In the genomic region with DNA sequence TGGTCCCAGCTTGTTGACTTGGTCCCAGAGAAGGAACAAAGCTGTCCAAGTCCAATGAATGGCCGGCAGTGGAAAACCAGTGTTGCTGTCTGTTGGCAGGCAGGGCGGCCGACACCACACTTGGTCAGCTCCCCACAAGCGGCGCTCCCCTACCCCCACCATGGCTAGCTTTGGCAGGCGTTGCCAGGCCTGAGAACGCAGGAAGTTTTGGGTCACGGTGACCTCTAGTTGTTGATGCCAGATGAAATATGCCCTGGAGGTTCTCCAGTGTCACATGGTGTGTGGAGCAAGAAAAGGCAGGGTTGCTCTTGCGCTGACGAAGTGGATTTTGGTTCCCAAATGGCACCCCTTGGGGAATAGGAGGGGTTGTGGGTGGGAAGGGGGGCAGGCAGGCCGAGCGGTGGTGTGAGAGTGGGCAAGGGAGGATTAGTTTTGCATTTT, we compare ENCODE assay signal across 13 cellular contexts.
DNase-seq lines count a peak whose midpoint lies in the region; ATAC-seq and TF ChIP-seq lines count a peak whose summit lies in the region.
"Had no signal": no experiment of that assay in that cellular context is flagged by ENCODE, and none has a peak within 500 bp of the region (broad histone marks: within the 10 kb centered on the region; RNA-seq: fewer than 3 reads in every experiment).

No MANE protein-coding gene starts in this region.

- H3K4me3 ChIP-seq in adipocyte (ENCODE audit: low read length) (peak overlapping the region; percentile 72), tibial artery (peak overlapping the region in 1 of 2 donors; percentile 26), PC-3 (ENCODE audit: low read length) (no peak overlapping the region)

- H3K4me1 ChIP-seq in adipocyte (ENCODE audit: control insufficient read depth, insufficient read depth, low read length), result peaks cover 59% of the 10 kb centered on the region
- peaks cover 0 to 40% (median 29%) of the 10 kb centered on the region in 4 donors for H3K4me1 ChIP-seq in tibial artery
- no peaks in the 10 kb centered on the region for H3K4me1 ChIP-seq in PC-3 (ENCODE audit: insufficient read depth, low read length)

- no TSS peak for BruUV-seq in PC-3 (replicated peaks; lab: Mats Ljungman, UMichigan)

- H3K4me2 ChIP-seq in PC-3 (ENCODE audit: low read length), result no peak overlapping the region

- H3K79me2 ChIP-seq in PC-3 (ENCODE audit: low read length), result no peaks in the 10 kb centered on the region

- H3K9ac ChIP-seq in adipocyte (ENCODE audit: low read length), result peak overlapping the region; percentile 90
- H3K9ac ChIP-seq in PC-3 (ENCODE audit: low read length), result no peak overlapping the region

- CTCF ChIA-PET in PC-3 (lab: Charles Lee), result no interaction called here

- no peaks in the 10 kb centered on the region for H3K27me3 ChIP-seq in adipocyte (replicated peaks; ENCODE audit: control insufficient read depth, insufficient read depth, low read length)
- no peaks in the 10 kb centered on the region for H3K27me3 ChIP-seq in tibial artery
- no peaks in the 10 kb centered on the region for H3K27me3 ChIP-seq in PC-3 (ENCODE audit: low read length)

- POLR2A ChIA-PET in PC-3 (lab: Charles Lee; ENCODE audit: unreplicated experiment), result no interaction called here

- TF ChIP-seq CTCF in omental fat pad (IDR thresholded peaks at IDR 0.05), result no peak
- TF ChIP-seq CTCF in tibial artery (IDR thresholded peaks at IDR 0.05), result no peak
- TF ChIP-seq CTCF in PC-3 (conservative IDR thresholded peaks at IDR 0.05; ENCODE audit: low read depth, low read length), result no peak

- H3K9me2 ChIP-seq in PC-3 (replicated peaks; ENCODE audit: low read length), result no peaks in the 10 kb centered on the region

- H4K20me1 ChIP-seq in PC-3 (ENCODE audit: low read length), result no peaks in the 10 kb centered on the region

- H3F3A ChIP-seq in PC-3 (ENCODE audit: low read length, unreplicated experiment), result no peaks in the 10 kb centered on the region

- H2AFZ ChIP-seq in PC-3 (ENCODE audit: low read length), result no peak overlapping the region

- H3K36me3 ChIP-seq in adipocyte (ENCODE audit: control insufficient read depth, insufficient read depth, low read length, severe bottlenecking), result peaks cover under 1% of the 10 kb centered on the region
- H3K36me3 ChIP-seq in tibial artery, result no peaks in the 10 kb centered on the region
- H3K36me3 ChIP-seq in PC-3 (ENCODE audit: low read depth, low read length), result no peaks in the 10 kb centered on the region

- ATAC-seq in omental fat pad (ENCODE audit: low FRiP score) (peak; percentile 64), HG03521 (IDR thresholded peaks at IDR 0.05; ENCODE audit: unreplicated experiment) (no peak), PC-3 (no peak)
- ATAC-seq: natural killer cell treated with Interleukin-12 subunit alpha and Interleukin-12 subunit beta and Interleukin-15 and Interleukin-18, amount 100 ng/mL, for 72 hours had no signal

- H3K27ac ChIP-seq in tibial artery (peak overlapping the region; percentile 86 to 91), PC-3 (ENCODE audit: low read length) (no peak overlapping the region)

- no peaks in the 10 kb centered on the region for H3K9me3 ChIP-seq in adipocyte (ENCODE audit: control insufficient read depth, low read length)
- no peaks in the 10 kb centered on the region for H3K9me3 ChIP-seq in tibial artery
- no peaks in the 10 kb centered on the region for H3K9me3 ChIP-seq in PC-3 (ENCODE audit: low read length)

- no peak for DNase-seq in adipocyte (ENCODE audit: low read depth)
- DNase-seq in cardiac septum (ENCODE audit: low spot score), result peak; percentile 85
- DNase-seq in omental fat pad (ENCODE audit: low spot score), result no peak
- DNase-seq in tibial artery, result peak; percentile 95 to 99
- no peak for DNase-seq in activated T-cell treated with anti-CD3 and anti-CD28 coated beads, Interleukin-2, amount 50 U/mL, for 1 hour
- no peak for DNase-seq in PC-3
- DNase-seq in COLO829 (ENCODE audit: low spot score), result no peak
- DNase-seq: activated naive CD4-positive, alpha-beta T cell; kidney glomerular epithelial cell; NCI-H1092 treated with DMSO at 0.1 percent for 48 hours; stimulated activated naive CD4-positive, alpha-beta T cell had no signal

- intact Hi-C loops in cardiac septum (cut with DNase I), result loop anchor here (2.0 kb wide), 1 partner anchor 120 kb away; no protein-coding TSS in a partner anchor
- intact Hi-C loops in tibial artery (cut with DNase I; ENCODE audit: low total_unique reads), result no loop called here
- intact Hi-C loops in PC-3 (cut with micrococcal nuclease), result no loop called here

Comparison
In these comparisons a context has a peak if more than half of its experiments do, and no peak if none do; other contexts are left out.
1. DNase-seq: peak in cardiac septum (single experiment) and tibial artery (2 of 2); none in adipocyte (single experiment), omental fat pad (single experiment), activated T-cell treated with anti-CD3 and anti-CD28 coated beads, Interleukin-2, amount 50 U/mL, for 1 hour (single experiment), PC-3 (single experiment) and COLO829 (single experiment).